In genomic region chr2:132415256-132416079, GRCh38 we compare ENCODE assay signal across 8 cellular contexts. TPM values are rescaled to one million over a fixed set of nuclear protein-coding genes. Genes with fewer than 3 reads are reported as not detected.
A peak's percentile ranks its signal among the peaks of the same experiment; 100 is the strongest.
DNase-seq lines count a peak whose midpoint lies in the region; ATAC-seq and TF ChIP-seq lines count a peak whose summit lies in the region.

No MANE protein-coding gene starts in this region.

- peak overlapping the region; percentile 54 to 79 (median 56) for H3K4me3 ChIP-seq in esophagus squamous epithelium

- no peaks in the 10 kb centered on the region for H3K9me3 ChIP-seq in esophagus squamous epithelium

- peaks cover 12% of the 10 kb centered on the region for H3K27me3 Mint-ChIP-seq in progenitor cell of endocrine pancreas

- H3K27me3 ChIP-seq in esophagus squamous epithelium: peaks cover 0 to 6% (median 0%) of the 10 kb centered on the region in 4 donors

- H3K9me3 Mint-ChIP-seq in progenitor cell of endocrine pancreas (ENCODE audit: low read depth): no peaks in the 10 kb centered on the region

- peak overlapping the region; percentile 96 for H3K27ac Mint-ChIP-seq in progenitor cell of endocrine pancreas

- peaks cover 31% of the 10 kb centered on the region for H3K4me1 Mint-ChIP-seq in progenitor cell of endocrine pancreas (ENCODE audit: low read depth)

- peak overlapping the region; percentile 76 to 84 (median 82) for H3K27ac ChIP-seq in esophagus squamous epithelium

- peak overlapping the region; percentile 76 for H3K4me3 Mint-ChIP-seq in progenitor cell of endocrine pancreas (ENCODE audit: low read depth)

- intact Hi-C loops in esophagus squamous epithelium (cut with DNase I): no loop called here

- DNase-seq in Daoy (ENCODE audit: low read depth) (peak; percentile 8), NCI-H774 (lab: John Stamatoyannopoulos, UW) (peak; percentile 32), esophagus squamous epithelium (lab: John Stamatoyannopoulos, UW) (no peak), progenitor cell of endocrine pancreas (ENCODE audit: low spot score, unreplicated experiment) (peak; percentile 19), AML-193 (lab: John Stamatoyannopoulos, UW) (no peak), AG20443 (ENCODE audit: low spot score) (no peak), GM13976 (ENCODE audit: low spot score) (no peak)

- peaks cover 7 to 39% (median 11%) of the 10 kb centered on the region in 3 donors for H3K4me1 ChIP-seq in esophagus squamous epithelium

- ATAC-seq in GM18909 (IDR thresholded peaks at IDR 0.05; ENCODE audit: poor library complexity, unreplicated experiment): no peak

- no peaks in the 10 kb centered on the region for H3K36me3 ChIP-seq in esophagus squamous epithelium

- no peak for TF ChIP-seq CTCF in esophagus squamous epithelium (IDR thresholded peaks at IDR 0.05)
- no peak for TF ChIP-seq CTCF in progenitor cell of endocrine pancreas (IDR thresholded peaks at IDR 0.05; ENCODE audit: unreplicated experiment)
- no peak for TF ChIP-seq CTCF in GM13976 (IDR thresholded peaks at IDR 0.05; ENCODE audit: borderline replicate concordance, control extremely low read depth, extremely low read depth, insufficient read depth, missing control alignments)

- in situ Hi-C loops in GM13976 (cut with MboI; ENCODE audit: low sequenced_read_pairs, unreplicated experiment): no loop called here

- no peaks in the 10 kb centered on the region for H3K36me3 Mint-ChIP-seq in progenitor cell of endocrine pancreas (ENCODE audit: insufficient read depth)

- TF ChIP-seq POLR2A in esophagus squamous epithelium (IDR thresholded peaks at IDR 0.05): no peak

- 33 to 46% methylated on average over 5 to 10 of the region's 22 CpGs for WGBS in esophagus squamous epithelium, 2 donors

RNA-seq across cellular contexts. Expression of gene GPR39, which starts 1.1 kb away (rescaled TPM):
- 5.5 and 8.1 TPM in 2 replicates for total RNA-seq in Daoy (2014; rRNA removed; shearing (Covaris generic))
- total RNA-seq in esophagus squamous epithelium (1 to 10 TPM in 3 of 4 donors, under 1 TPM in 1; 0.76 to 1.3 (median 1.2) TPM), progenitor cell of endocrine pancreas (4.0 and 4.6 TPM in 2 replicates)

Comparison
In these comparisons a context has a peak if more than half of its experiments do, and no peak if none do; other contexts are left out.
1. DNase-seq: peak in Daoy (single experiment), NCI-H774 (single experiment) and progenitor cell of endocrine pancreas (single experiment); none in esophagus squamous epithelium (single experiment), AML-193 (0 of 2), AG20443 (single experiment) and GM13976 (single experiment).